In genomic region chr14:58572092-58572853, GRCh38 we compare ENCODE assay signal across 9 cellular contexts.
A peak's percentile ranks its signal among the peaks of the same experiment; 100 is the strongest.
DNase-seq lines count a peak whose midpoint lies in the region; ATAC-seq and TF ChIP-seq lines count a peak whose summit lies in the region.
"Had no signal": no experiment of that assay in that cellular context is flagged by ENCODE, and none has a peak within 500 bp of the region (broad histone marks: within the 10 kb centered on the region; RNA-seq: fewer than 3 reads in every experiment).

No MANE protein-coding gene starts in this region.

- no peak overlapping the region for H3K27ac ChIP-seq in mammary epithelial cell (ENCODE audit: insufficient read depth, low read depth, low read length)
- H3K27ac ChIP-seq in neural progenitor cell: no peak overlapping the region
- no peak overlapping the region for H3K27ac ChIP-seq in dorsolateral prefrontal cortex

- H3K9ac ChIP-seq in mammary epithelial cell (ENCODE audit: insufficient read depth, low read length) (no peak overlapping the region), neural progenitor cell (no peak overlapping the region)

- H3K4me1 ChIP-seq in mammary epithelial cell (ENCODE audit: insufficient read depth, low read length) (no peaks in the 10 kb centered on the region), neural progenitor cell (no peaks in the 10 kb centered on the region)

- no peak overlapping the region for H2AFZ ChIP-seq in mammary epithelial cell (ENCODE audit: low read depth, low read length)
- H2AFZ ChIP-seq in neural progenitor cell (replicated peaks): peak overlapping the region; percentile 69

- H3K27ac Mint-ChIP-seq in MCF 10A (ENCODE audit: low read depth, unreplicated experiment): no peak overlapping the region
- H3K27ac Mint-ChIP-seq in activated naive CD8-positive, alpha-beta T cell treated with anti-CD3 and anti-CD28 coated beads, Interleukin-2, amount 10 ng/mL, durations not matched to agents 7 days and 5 days: no peak overlapping the region
- H3K27ac Mint-ChIP-seq in neural progenitor cell: peak overlapping the region; percentile 70

- H4K20me1 ChIP-seq in mammary epithelial cell (ENCODE audit: insufficient read depth, low read length): no peaks in the 10 kb centered on the region
- no peaks in the 10 kb centered on the region for H4K20me1 ChIP-seq in neural progenitor cell (ENCODE audit: low read depth)

- no peak overlapping the region for H3K4me2 ChIP-seq in mammary epithelial cell (ENCODE audit: insufficient read depth, low read depth, low read length)
- no peak overlapping the region for H3K4me2 ChIP-seq in neural progenitor cell

- H3K9me3 Mint-ChIP-seq in MCF 10A (ENCODE audit: unreplicated experiment): no peaks in the 10 kb centered on the region
- H3K9me3 Mint-ChIP-seq in activated naive CD8-positive, alpha-beta T cell treated with anti-CD3 and anti-CD28 coated beads, Interleukin-2, amount 10 ng/mL, durations not matched to agents 7 days and 5 days: no peaks in the 10 kb centered on the region
- H3K9me3 Mint-ChIP-seq in neural progenitor cell: no peaks in the 10 kb centered on the region

- intact Hi-C loops in mammary epithelial cell (cut with micrococcal nuclease) (no loop called here), MCF 10A (cut with micrococcal nuclease) (no loop called here), dorsolateral prefrontal cortex (cut with DNase I) (no loop called here)

- H3K27me3 Mint-ChIP-seq in MCF 10A (ENCODE audit: insufficient read depth, unreplicated experiment) (peaks cover 25% of the 10 kb centered on the region), neural progenitor cell (ENCODE audit: insufficient read depth, low read depth) (peaks cover 2% of the 10 kb centered on the region)
- H3K27me3 Mint-ChIP-seq in activated naive CD8-positive, alpha-beta T cell treated with anti-CD3 and anti-CD28 coated beads, Interleukin-2, amount 10 ng/mL, durations not matched to agents 7 days and 5 days: no peaks in the 10 kb centered on the region

- H3F3A ChIP-seq in neural progenitor cell (ENCODE audit: low read depth): no peaks in the 10 kb centered on the region

- 61% methylated on average over 7 of the region's 7 CpGs for WGBS in mammary epithelial cell (ENCODE audit: low coverage, missing lambda C conversion rate)

- POLR2A ChIA-PET in MCF 10A (lab: Yijun Ruan, JAX): interaction anchor here (0.6 kb wide), 1 partner anchor 1117 kb away, joined by 4 read pairs; no protein-coding TSS in a partner anchor
- POLR2A ChIA-PET in activated naive CD8-positive, alpha-beta T cell treated with anti-CD3 and anti-CD28 coated beads, Interleukin-2, amount 10 ng/mL, durations not matched to agents 7 days and 5 days (lab: Charles Lee): no interaction called here

- H3K36me3 ChIP-seq in mammary epithelial cell (ENCODE audit: insufficient read depth, low read length) (no peaks in the 10 kb centered on the region), neural progenitor cell (no peaks in the 10 kb centered on the region)

- no peaks in the 10 kb centered on the region for H3K79me2 ChIP-seq in mammary epithelial cell (ENCODE audit: insufficient read depth, low read length)
- H3K79me2 ChIP-seq in neural progenitor cell (ENCODE audit: low read depth): no peaks in the 10 kb centered on the region

- H3K4me1 Mint-ChIP-seq in MCF 10A (ENCODE audit: insufficient read depth, unreplicated experiment): no peaks in the 10 kb centered on the region
- peaks cover 10% of the 10 kb centered on the region for H3K4me1 Mint-ChIP-seq in activated naive CD8-positive, alpha-beta T cell treated with anti-CD3 and anti-CD28 coated beads, Interleukin-2, amount 10 ng/mL, durations not matched to agents 7 days and 5 days
- peaks cover 12% of the 10 kb centered on the region for H3K4me1 Mint-ChIP-seq in neural progenitor cell

- peak; percentile 65 for ATAC-seq in activated naive CD8-positive, alpha-beta T cell treated with anti-CD3 and anti-CD28 coated beads, Interleukin-2, amount 10 ng/mL, durations not matched to agents 7 days and 5 days (ENCODE audit: low read depth)
- ATAC-seq in GM21786 (IDR thresholded peaks at IDR 0.05; ENCODE audit: unreplicated experiment): no peak

- DNase-seq in mammary epithelial cell: peak; percentile 10
- no peak for DNase-seq in MCF 10A (ENCODE audit: unreplicated experiment)
- DNase-seq in activated naive CD8-positive, alpha-beta T cell treated with anti-CD3 and anti-CD28 coated beads, Interleukin-2, amount 10 ng/mL, durations not matched to agents 7 days and 5 days: no peak
- peak; percentile 9 for DNase-seq in neural progenitor cell (ENCODE audit: low spot score)
- no peak for DNase-seq in dorsolateral prefrontal cortex
- no peak for DNase-seq in NCI-H187 (lab: John Stamatoyannopoulos, UW)
- no peak for DNase-seq in NCI-H2081 treated with DMSO at 0.1 percent for 48 hours (lab: John Stamatoyannopoulos, UW)
- DNase-seq: NCI-H2081 had no signal

- H3K36me3 Mint-ChIP-seq in MCF 10A (ENCODE audit: insufficient read depth, unreplicated experiment) (peaks cover 6% of the 10 kb centered on the region), neural progenitor cell (no peaks in the 10 kb centered on the region)
- H3K36me3 Mint-ChIP-seq in activated naive CD8-positive, alpha-beta T cell treated with anti-CD3 and anti-CD28 coated beads, Interleukin-2, amount 10 ng/mL, durations not matched to agents 7 days and 5 days: no peaks in the 10 kb centered on the region

- H3K4me3 Mint-ChIP-seq in MCF 10A (ENCODE audit: unreplicated experiment) (no peak overlapping the region), neural progenitor cell (no peak overlapping the region)
- no peak overlapping the region for H3K4me3 Mint-ChIP-seq in activated naive CD8-positive, alpha-beta T cell treated with anti-CD3 and anti-CD28 coated beads, Interleukin-2, amount 10 ng/mL, durations not matched to agents 7 days and 5 days

- no peak overlapping the region for H3K4me3 ChIP-seq in mammary epithelial cell (replicated peaks in 1 of 3; ENCODE audit: insufficient read depth in 1 of 3, low read depth in 2 of 3, low read length in 3 of 3)
- H3K4me3 ChIP-seq in neural progenitor cell: no peak overlapping the region
- no peak overlapping the region for H3K4me3 ChIP-seq in dorsolateral prefrontal cortex

- CTCF ChIA-PET in mammary epithelial cell (lab: Charles Lee; ENCODE audit: low non-redundant PET): no interaction called here
- CTCF ChIA-PET in MCF 10A (lab: Yijun Ruan, JAX): interaction anchor here (0.6 kb wide), 1 partner anchor 416 kb away, joined by 3 read pairs; no protein-coding TSS in a partner anchor

- BruUV-seq in mammary epithelial cell (replicated peaks; lab: Mats Ljungman, UMichigan) (no TSS peak), MCF 10A (replicated peaks; lab: Mats Ljungman, UMichigan) (no TSS peak)

- H3K9me3 ChIP-seq in mammary epithelial cell (replicated peaks; ENCODE audit: insufficient read depth, low read length) (no peaks in the 10 kb centered on the region), neural progenitor cell (ENCODE audit: low read depth) (no peaks in the 10 kb centered on the region)

- dilution Hi-C loops in mammary epithelial cell (cut with HindIII; ENCODE audit: low sequenced_read_pairs): no loop called here

- TF ChIP-seq CTCF in mammary epithelial cell (conservative IDR thresholded peaks at IDR 0.05 in 1 of 2, IDR thresholded peaks at IDR 0.05 in 1 of 2; ENCODE audit: extremely low read depth in 1 of 2, insufficient read depth in 1 of 2, low read depth in 1 of 2, low read length in 2 of 2): no peak
- no peak for TF ChIP-seq CTCF in MCF 10A (IDR thresholded peaks at IDR 0.05; ENCODE audit: unreplicated experiment)
- TF ChIP-seq CTCF in neural progenitor cell (IDR thresholded peaks at IDR 0.05): no peak
- no peak for TF ChIP-seq CTCF in dorsolateral prefrontal cortex (IDR thresholded peaks at IDR 0.05 in 54 of 56, conservative IDR thresholded peaks at IDR 0.05 in 2 of 56; ENCODE audit: low read depth in 1 of 56, partially characterized antibody in 56 of 56)

- H3K27me3 ChIP-seq in mammary epithelial cell (ENCODE audit: insufficient read depth, low read length) (peaks cover 3% of the 10 kb centered on the region), neural progenitor cell (no peaks in the 10 kb centered on the region), dorsolateral prefrontal cortex (no peaks in the 10 kb centered on the region)

- in situ Hi-C loops in mammary epithelial cell (cut with MboI; ENCODE audit: low sequenced_read_pairs in 2 of 2): no loop called here

Comparison
In these comparisons a context has a peak if more than half of its experiments do, and no peak if none do; other contexts are left out.
1. DNase-seq: peak in mammary epithelial cell (single experiment) and neural progenitor cell (single experiment); none in MCF 10A (single experiment), activated naive CD8-positive, alpha-beta T cell treated with anti-CD3 and anti-CD28 coated beads, Interleukin-2, amount 10 ng/mL, durations not matched to agents 7 days and 5 days (single experiment), dorsolateral prefrontal cortex (0 of 10), NCI-H187 (0 of 2) and NCI-H2081 treated with DMSO at 0.1 percent for 48 hours (single experiment).